8 cellular contexts compared by ENCODE assay signal in genomic region chr2:200525882-200526651, GRCh38. TPM values are rescaled to one million over a fixed set of nuclear protein-coding genes. Genes with fewer than 3 reads are reported as not detected.
DNase-seq lines count a peak whose midpoint lies in the region; ATAC-seq, FAIRE-seq and TF ChIP-seq lines count a peak whose summit lies in the region.

SGO2 (plus strand) TSS chr2:200526207; CDS start chr2:200532976, 6,769 bp downstream.

- H3K4me2 ChIP-seq in keratinocyte (ENCODE audit: control insufficient read depth, extremely low read depth, insufficient read depth, low read depth, low read length) = peak within 1 kb of the TSS; percentile 89

- H3K4me3 ChIP-seq in BJ (ENCODE audit: low read depth, low read length) (peak within 1 kb of the TSS; percentile 85), keratinocyte (ENCODE audit: control insufficient read depth in 2 of 3, extremely low read depth in 1 of 3, insufficient read depth in 2 of 3, low read depth in 1 of 3, low read length in 3 of 3) (peak within 1 kb of the TSS; percentile 59 to 97 (median 88))

- peak within 1 kb of the TSS; percentile 93 for H3K4me3 Mint-ChIP-seq in chondrocyte (ENCODE audit: unreplicated experiment)

- peak within 1 kb of the TSS; percentile 90 for H3K27ac Mint-ChIP-seq in chondrocyte (ENCODE audit: unreplicated experiment)

- no peaks in the 10 kb centered on the region for H3K9me3 ChIP-seq in keratinocyte (ENCODE audit: control insufficient read depth, low read depth, low read length)

- no peaks in the 10 kb centered on the region for H4K20me1 ChIP-seq in keratinocyte (ENCODE audit: control insufficient read depth, extremely low read depth, insufficient read depth, low read length)

- ATAC-seq in HG03457 (IDR thresholded peaks at IDR 0.05; ENCODE audit: unreplicated experiment) = peak; percentile 99

- dilution Hi-C loops in keratinocyte (cut with MboI; ENCODE audit: extremely low pct_ligation_motif_present, low sequenced_read_pairs) = no loop called here

- H3K27me3 ChIP-seq in BJ (ENCODE audit: control insufficient read depth, insufficient read depth, low read length) = peaks cover 6% of the 10 kb centered on the region
- no peaks in the 10 kb centered on the region for H3K27me3 ChIP-seq in keratinocyte (ENCODE audit: control insufficient read depth, extremely low read depth, insufficient read depth, low read length)

- peaks cover 40% of the 10 kb centered on the region for H3K79me2 ChIP-seq in keratinocyte (ENCODE audit: control insufficient read depth, insufficient read depth, low read length)

- peak within 1 kb of the TSS; percentile 77 for H3K27ac ChIP-seq in keratinocyte (ENCODE audit: control insufficient read depth, insufficient read depth, low read length)

- DNase-seq in BJ (ENCODE audit: low read depth) (peak; percentile 69), GM19240 (ENCODE audit: insufficient read length, low spot score) (peak; percentile 79), NCI-H524 (lab: John Stamatoyannopoulos, UW) (peak; percentile 89 to 91), chondrocyte (ENCODE audit: low spot score) (peak; percentile 97), keratinocyte (ENCODE audit: low read depth, low spot score) (peak; percentile 60)
- DNase-seq in activated CD4-positive, alpha-beta T cell treated with anti-CD3 and anti-CD28 coated beads for 24 hours (ENCODE audit: low read depth in 2 of 2) = peak; percentile 93 to 94
- peak; percentile 89 to 92 for DNase-seq in stimulated activated CD4-positive, alpha-beta T cell treated with anti-CD3 and anti-CD28 coated beads, Interleukin-15, amount 100 ng/mL, for 1 hour (ENCODE audit: low read depth in 1 of 2, low spot score in 1 of 2)

- peaks cover 15% of the 10 kb centered on the region for H3K4me1 Mint-ChIP-seq in chondrocyte (ENCODE audit: low read depth)

- H2AFZ ChIP-seq in keratinocyte (ENCODE audit: control insufficient read depth, low read length) = peak within 1 kb of the TSS; percentile 97

- POLR2A ChIA-PET in BJ (lab: Charles Lee) = no interaction called here

- no peaks in the 10 kb centered on the region for H3K36me3 Mint-ChIP-seq in chondrocyte (ENCODE audit: low read depth)

- H3K9me1 ChIP-seq in keratinocyte (ENCODE audit: control insufficient read depth, extremely low read depth, insufficient read depth, low read length) = no peaks in the 10 kb centered on the region

- peak; percentile 83 for FAIRE-seq in keratinocyte (lab: Jason Lieb, UNC)

- no peaks in the 10 kb centered on the region for H3K9me3 Mint-ChIP-seq in chondrocyte (ENCODE audit: low read depth)

- TF ChIP-seq CTCF in BJ (IDR thresholded peaks at IDR 0.05; ENCODE audit: insufficient read depth, low read depth, low read length) (peak; percentile 26; the same call in 1 of the 2 replicates), chondrocyte (IDR thresholded peaks at IDR 0.05) (peak; percentile 46), keratinocyte (optimal IDR thresholded peaks at IDR 0.05 in 1 of 3, IDR thresholded peaks at IDR 0.05 in 1 of 3, conservative IDR thresholded peaks at IDR 0.05 in 1 of 3; ENCODE audit: extremely low read depth in 1 of 3, insufficient read depth in 2 of 3, low read length in 3 of 3) (peak in 1 of 3 experiments; percentile 9)

- H3K36me3 ChIP-seq in BJ (ENCODE audit: control insufficient read depth, insufficient read depth, low read length) = no peaks in the 10 kb centered on the region
- H3K36me3 ChIP-seq in keratinocyte (ENCODE audit: control insufficient read depth in 2 of 2, extremely low read depth in 1 of 2, insufficient read depth in 2 of 2, low read length in 2 of 2) = no peaks in the 10 kb centered on the region

- H3K9ac ChIP-seq in keratinocyte (ENCODE audit: control insufficient read depth, extremely low read depth, insufficient read depth, low read length) = peak within 1 kb of the TSS; percentile 86

- CTCF ChIA-PET in BJ (lab: Yijun Ruan, JAX) = interaction anchor here (0.7 to 5.8 kb wide), 5 partner anchors 10 to 548 kb away, joined by 3 to 29 read pairs (median 4); partner anchors contain the start of gene KCTD18

- peaks cover 6% of the 10 kb centered on the region for H3K27me3 Mint-ChIP-seq in chondrocyte (ENCODE audit: low read depth)

- H3K4me1 ChIP-seq in keratinocyte (ENCODE audit: control insufficient read depth, extremely low read depth, insufficient read depth, low read length) = peaks cover 16% of the 10 kb centered on the region

RNA-seq across cellular contexts. Expression of gene SGO2, which starts in this region (rescaled TPM):
- polyA plus RNA-seq in BJ (2011; rRNA removed) (3.2 and 7.3 TPM in 2 replicates), keratinocyte (1.8 to 8.6 TPM (median 5.1 TPM) in 3 replicates)
- polyA minus RNA-seq in BJ (2011; rRNA and poly(A)+ RNA removed) = 1.1 and 2.2 TPM in 2 replicates
- 4.9 to 6.6 TPM (median 5.7 TPM) in 3 replicates for total RNA-seq in chondrocyte
- polyA plus RNA-seq in keratinocyte (2011; ENCODE audit: low read depth) = 1.6 TPM
- polyA plus RNA-seq in keratinocyte (2011; cell fraction: cytosol; rRNA removed) = 1.9 and 3.7 TPM in 2 replicates
- 2.5 and 4.1 TPM in 2 replicates for polyA plus RNA-seq in keratinocyte (2011; cell fraction: nucleus; rRNA removed)
- polyA plus RNA-seq in keratinocyte (2012; ENCODE audit: low replicate concordance) = 0.54 and 6.0 TPM in 2 replicates
- polyA minus RNA-seq in keratinocyte = 0.59 to 7.6 TPM (median 1.3 TPM) in 3 replicates
- 1.5 TPM for polyA minus RNA-seq in keratinocyte (2011; cell fraction: cytosol; rRNA and poly(A)+ RNA removed)
- 2.5 and 4.1 TPM in 2 replicates for polyA minus RNA-seq in keratinocyte (2011; cell fraction: nucleus; rRNA and poly(A)+ RNA removed)

Comparison
In these comparisons a context has a peak if more than half of its experiments do, and no peak if none do; other contexts are left out.
1. Peak in every context shown above with its lines: DNase-seq, ATAC-seq, H3K4me3 ChIP-seq and H3K27ac ChIP-seq.